Comparison of ENCODE assay signal across 6 cellular contexts in genomic region chr13:45380708-45381107, GRCh38. TPM values are rescaled to one million over a fixed set of nuclear protein-coding genes. Genes with fewer than 3 reads are reported as not detected.
DNase-seq lines count a peak whose midpoint lies in the region; ATAC-seq and TF ChIP-seq lines count a peak whose summit lies in the region.
"Not testable (repeated sequence)": the region's sequence is repeated elsewhere in the genome, so short reads cannot be mapped to it uniquely, and the experiment has no call there.

No MANE protein-coding gene starts in this region.

- not testable (repeated sequence) for H2BK120ac ChIP-seq in neuronal stem cell (ENCODE audit: low read depth, low read length)

- H3K4ac ChIP-seq in neuronal stem cell (ENCODE audit: low read length) = not testable (repeated sequence)

- not testable (repeated sequence) for H3K18ac ChIP-seq in neuronal stem cell (ENCODE audit: low read length)

- H3K27ac Mint-ChIP-seq in neural crest cell (ENCODE audit: unreplicated experiment) = peak overlapping the region; percentile 62

- peak; percentile 55 for DNase-seq in ELF-1 (ENCODE audit: low read depth, low spot score)
- DNase-seq in SK-MEL-5 (ENCODE audit: low read depth, low spot score) = peak; percentile 82
- DNase-seq in breast epithelium (ENCODE audit: low spot score in 2 of 2) = peak; percentile 68 to 91
- peak; percentile 15 for DNase-seq in left lobe of liver (ENCODE audit: low spot score)
- DNase-seq in neural crest cell (ENCODE audit: low read depth, low spot score) = peak; percentile 25
- DNase-seq in neuronal stem cell (ENCODE audit: low spot score) = not testable (repeated sequence)

- H3K27ac ChIP-seq in breast epithelium = peak overlapping the region; percentile 92 to 96
- not testable (repeated sequence) for H3K27ac ChIP-seq in neuronal stem cell (replicated peaks; ENCODE audit: low read length)

- not testable (repeated sequence) for H3K9me3 Mint-ChIP-seq in neural crest cell

- not testable (repeated sequence) for H3K14ac ChIP-seq in neuronal stem cell (ENCODE audit: low read length)

- H3K9ac ChIP-seq in neuronal stem cell (ENCODE audit: low read depth, low read length, poor library complexity) = not testable (repeated sequence)

- TF ChIP-seq CTCF in breast epithelium (IDR thresholded peaks at IDR 0.05); neural crest cell (conservative IDR thresholded peaks at IDR 0.05): not testable (repeated sequence)

- peak overlapping the region; percentile 75 for H2BK5ac ChIP-seq in neuronal stem cell (ENCODE audit: low read length)

- not testable (repeated sequence) for ATAC-seq in left lobe of liver

- H3K36me3 Mint-ChIP-seq in neural crest cell (ENCODE audit: low read depth) = peaks cover 12% of the 10 kb centered on the region

- not testable (repeated sequence) for H2BK12ac ChIP-seq in neuronal stem cell (ENCODE audit: low read length)

- not testable (repeated sequence) for H3K9me3 ChIP-seq in breast epithelium; neuronal stem cell (replicated peaks in 1 of 2; ENCODE audit: control insufficient read depth in 2 of 2, insufficient read depth in 1 of 2, low read depth in 1 of 2, low read length in 2 of 2)

- H4K8ac ChIP-seq in neuronal stem cell (ENCODE audit: low read depth, low read length) = not testable (repeated sequence)

- peak overlapping the region; percentile 89 for H3K4me3 Mint-ChIP-seq in neural crest cell

- H2AFZ ChIP-seq in neuronal stem cell (ENCODE audit: low read length) = not testable (repeated sequence)

- H3K4me1 Mint-ChIP-seq in neural crest cell = peaks cover 37% of the 10 kb centered on the region

- H4K91ac ChIP-seq in neuronal stem cell (ENCODE audit: low read depth, low read length, poor library complexity) = not testable (repeated sequence)

- H3K23ac ChIP-seq in neuronal stem cell (ENCODE audit: low read depth, low read length, poor library complexity) = not testable (repeated sequence)

- not testable (repeated sequence) for H3K4me2 ChIP-seq in neuronal stem cell (ENCODE audit: insufficient read depth, low read length, poor library complexity, severe bottlenecking)

- not testable (repeated sequence) for H3K27me3 ChIP-seq in breast epithelium; neuronal stem cell (ENCODE audit: control insufficient read depth in 3 of 3, insufficient read depth in 3 of 3, low read depth in 1 of 3, low read length in 3 of 3)

- in situ Hi-C loops in SK-MEL-5 (cut with HindIII; ENCODE audit: low pct_unique_long_range_greater_than_20kb, low sequenced_read_pairs) = not testable (repeated sequence)

- no CpG with 5 or more reads among the region's 8 CpGs for WGBS in neuronal stem cell (ENCODE audit: extremely low coverage in 2 of 2, insufficient read length in 2 of 2, insufficient replicate concordance in 1 of 2), 2 donors

- peak overlapping the region in 2 of 3 donors; percentile 48 to 70 for H3K4me3 ChIP-seq in breast epithelium
- H3K4me3 ChIP-seq in neuronal stem cell (ENCODE audit: low read length in 2 of 2) = not testable (repeated sequence)

- H3K79me1 ChIP-seq in neuronal stem cell (ENCODE audit: low read depth, low read length) = not testable (repeated sequence)

- not testable (repeated sequence) for H2BK15ac ChIP-seq in neuronal stem cell (ENCODE audit: low read length)

- intact Hi-C loops in breast epithelium (cut with DNase I; ENCODE audit: low total_unique reads) = not testable (repeated sequence)

- TF ChIP-seq POLR2A in breast epithelium (IDR thresholded peaks at IDR 0.05) = not testable (repeated sequence)

- not testable (repeated sequence) for H3K27me3 Mint-ChIP-seq in neural crest cell (ENCODE audit: low read depth)

- not testable (repeated sequence) for H2AK5ac ChIP-seq in neuronal stem cell (ENCODE audit: low read depth, low read length)

- not testable (repeated sequence) for H3K4me1 ChIP-seq in breast epithelium; neuronal stem cell (ENCODE audit: control insufficient read depth in 2 of 2, insufficient read depth in 1 of 2, low read depth in 1 of 2, low read length in 2 of 2)

- H3K36me3 ChIP-seq in breast epithelium = not testable (repeated sequence)
- peaks cover 10 to 20% of the 10 kb centered on the region in 2 donors for H3K36me3 ChIP-seq in neuronal stem cell (replicated peaks in 1 of 2; ENCODE audit: control insufficient read depth in 2 of 2, insufficient read depth in 2 of 2, low read length in 2 of 2)

RNA-seq across cellular contexts. Expression of gene SLC25A30, which starts 37.5 kb away (rescaled TPM):
- total RNA-seq in SK-MEL-5 (2014; rRNA removed; shearing (Covaris generic)) = 14.7 and 14.9 TPM in 2 replicates
- 19.1 and 20.6 TPM in 2 replicates for polyA plus RNA-seq in SK-MEL-5 (2015; cell fraction: cytosol; rRNA removed)
- polyA plus RNA-seq in SK-MEL-5 (2015; cell fraction: nucleus; rRNA removed) = 12.7 and 18.2 TPM in 2 replicates
- total RNA-seq in breast epithelium (10 to 100 TPM; 11.7 to 20.3 (median 14.4) TPM), left lobe of liver (38.8 TPM), neural crest cell (14.0 and 15.4 TPM in 2 replicates)
- 8.0 TPM for polyA plus RNA-seq in neuronal stem cell (2013, experiment 1 of 2)
- polyA plus RNA-seq in neuronal stem cell (2013, experiment 2 of 2) = 9.0 TPM

RNA-seq across cellular contexts. Expression of gene TPT1, which starts 39.7 kb away (rescaled TPM):
- total RNA-seq in SK-MEL-5 (2014; rRNA removed; shearing (Covaris generic)) = 3,844 and 3,941 TPM in 2 replicates
- polyA plus RNA-seq in SK-MEL-5 (2015; cell fraction: cytosol; rRNA removed) = 3,198 and 3,797 TPM in 2 replicates
- 587 and 743 TPM in 2 replicates for polyA plus RNA-seq in SK-MEL-5 (2015; cell fraction: nucleus; rRNA removed)
- total RNA-seq in breast epithelium (1,000 to 10,000 TPM; 3,213 to 3,932 (median 3,461) TPM), left lobe of liver (2,011 TPM), neural crest cell (2,364 and 2,627 TPM in 2 replicates)
- polyA plus RNA-seq in neuronal stem cell (2013, experiment 1 of 2) = 2,914 TPM
- polyA plus RNA-seq in neuronal stem cell (2013, experiment 2 of 2) = 3,114 TPM
